15 cellular contexts compared by ENCODE assay signal in the genomic region with DNA sequence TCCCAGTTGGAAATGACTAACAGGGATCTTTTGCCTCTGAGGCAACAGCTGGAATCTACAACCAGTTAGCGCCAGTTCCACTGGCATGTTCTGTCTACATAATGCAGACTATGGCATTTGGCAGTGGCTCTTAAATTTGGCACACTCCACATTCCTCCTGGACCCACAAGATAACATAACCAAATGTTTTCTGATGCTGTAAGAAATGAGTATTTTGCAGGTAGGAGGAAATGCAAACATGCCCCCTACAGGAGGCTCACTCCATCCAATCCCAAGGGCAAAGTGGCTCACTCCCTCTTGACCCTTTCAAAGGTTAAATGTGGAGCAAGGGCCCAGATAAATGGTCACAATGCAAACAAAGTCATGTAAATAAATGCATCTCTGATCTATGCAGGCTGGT.
DNase-seq lines count a peak whose midpoint lies in the region; ATAC-seq and TF ChIP-seq lines count a peak whose summit lies in the region.
"Had no signal": no experiment of that assay in that cellular context is flagged by ENCODE, and none has a peak within 500 bp of the region (broad histone marks: within the 10 kb centered on the region; RNA-seq: fewer than 3 reads in every experiment).

No MANE protein-coding gene starts in this region.

- H3K9me3 ChIP-seq in H9 (ENCODE audit: control insufficient read depth, low read depth, low read length) (no peaks in the 10 kb centered on the region), right lobe of liver (no peaks in the 10 kb centered on the region), prostate gland (no peaks in the 10 kb centered on the region)

- WGBS in H9 (ENCODE audit: extremely low coverage, insufficient read length, low lambda C conversion rate): no CpG with 5 or more reads among the region's 1 CpG
- WGBS in right lobe of liver (ENCODE audit: insufficient coverage, low coverage, low lambda C conversion rate, missing lambda C conversion rate): no CpG with 5 or more reads among the region's 1 CpG
- WGBS in prostate gland: 88% methylated on average over 1 of the region's 1 CpG

- no peak overlapping the region for H2BK20ac ChIP-seq in H9 (ENCODE audit: low read depth, low read length, poor library complexity, severe bottlenecking)

- H3T11ph ChIP-seq in H9 (ENCODE audit: low read length): no peak overlapping the region

- no peaks in the 10 kb centered on the region for H3K79me1 ChIP-seq in H9 (ENCODE audit: insufficient read depth, low read depth, low read length, poor library complexity, severe bottlenecking)

- H3K4me3 ChIP-seq in right lobe of liver (no peak overlapping the region), prostate gland (no peak overlapping the region)
- H3K4me3 ChIP-seq: GM12878, SK-N-MC had no signal

- no peak overlapping the region for H3K14ac ChIP-seq in H9 (ENCODE audit: insufficient read depth, low read length)

- no peak overlapping the region for H2AFZ ChIP-seq in H9 (ENCODE audit: low read length)

- H2BK12ac ChIP-seq in H9 (ENCODE audit: insufficient read length, low read depth, low read length): no peak overlapping the region

- no peaks in the 10 kb centered on the region for H4K20me1 ChIP-seq in H9 (ENCODE audit: control insufficient read depth, insufficient read depth, insufficient read length)

- H3K18ac ChIP-seq in H9 (ENCODE audit: insufficient read length, low read depth, low read length): no peak overlapping the region

- TF ChIP-seq CTCF in H9 (conservative IDR thresholded peaks at IDR 0.05) (peak; percentile 58), right lobe of liver (IDR thresholded peaks at IDR 0.05) (peak in 2 of 4 donors; percentile 18 to 50), prostate gland (IDR thresholded peaks at IDR 0.05) (no peak)

- H3K27me3 ChIP-seq in H9 (ENCODE audit: insufficient read depth, low read length) (no peaks in the 10 kb centered on the region), right lobe of liver (no peaks in the 10 kb centered on the region), prostate gland (replicated peaks; ENCODE audit: insufficient read depth) (no peaks in the 10 kb centered on the region)

- H3K4ac ChIP-seq in H9 (ENCODE audit: low read depth, low read length): no peak overlapping the region

- no peaks in the 10 kb centered on the region for H3K27me3 Mint-ChIP-seq in H9 (ENCODE audit: low read depth)

- H3K9me3 Mint-ChIP-seq in H9: no peaks in the 10 kb centered on the region
- H3K9me3 Mint-ChIP-seq: CD8-positive, alpha-beta T cell had no signal

- no peak for TF ChIP-seq POLR2A in right lobe of liver (IDR thresholded peaks at IDR 0.05)
- TF ChIP-seq POLR2A in prostate gland (IDR thresholded peaks at IDR 0.05): no peak

- no peaks in the 10 kb centered on the region for H3K4me1 Mint-ChIP-seq in H9

- H3K4me1 ChIP-seq in H9 (ENCODE audit: insufficient read depth, low read length) (no peaks in the 10 kb centered on the region; the same call in 1 of the 2 replicates), right lobe of liver (peaks cover 0 to 4% (median 0%) of the 10 kb centered on the region in 4 donors), prostate gland (replicated peaks) (no peaks in the 10 kb centered on the region)

- H2BK120ac ChIP-seq in H9 (ENCODE audit: low read depth, low read length, poor library complexity, severe bottlenecking): no peak overlapping the region

- H2BK15ac ChIP-seq in H9 (ENCODE audit: low read depth, low read length): no peak overlapping the region

- no peak overlapping the region for H3K4me2 ChIP-seq in H9 (ENCODE audit: insufficient read depth, insufficient read length, low read length)

- H3K36me3 Mint-ChIP-seq in H9 (ENCODE audit: insufficient read depth in 1 of 3, low read depth in 3 of 3): no peaks in the 10 kb centered on the region
- H3K36me3 Mint-ChIP-seq: CD8-positive, alpha-beta T cell had no signal

- H3K27ac Mint-ChIP-seq in H9: no peak overlapping the region
- H3K27ac Mint-ChIP-seq: CD8-positive, alpha-beta T cell had no signal

- no peak overlapping the region for H4K91ac ChIP-seq in H9 (ENCODE audit: insufficient read length, low read depth, low read length)

- no peak overlapping the region for H4K8ac ChIP-seq in H9 (replicated peaks; ENCODE audit: insufficient read length, low read depth, low read length)

- no peaks in the 10 kb centered on the region for H3K23me2 ChIP-seq in H9 (ENCODE audit: insufficient read length, low read depth, low read length, poor library complexity, severe bottlenecking)

- intact Hi-C loops in right lobe of liver (cut with DNase I): no loop called here
- intact Hi-C loops in prostate gland (cut with DNase I): no loop called here

- peak; percentile 7 for DNase-seq in Daoy (ENCODE audit: low read depth)
- DNase-seq in H9: no peak
- DNase-seq in cerebellum (ENCODE audit: low spot score): peak; percentile 24
- DNase-seq in right lobe of liver: peak in 1 of 3 donors; percentile 54
- DNase-seq in prostate gland (ENCODE audit: low spot score): no peak
- DNase-seq: CD8-positive, alpha-beta T cell; GOT3; NCI-H2107; NCI-H226; NCI-H526; T-helper 1 cell had no signal

- H3K9ac ChIP-seq in H9 (ENCODE audit: extremely low read depth, insufficient read length, low read length): no peak overlapping the region

- H2BK5ac ChIP-seq in H9 (ENCODE audit: insufficient read length, low read length): no peak overlapping the region

- H3K79me2 ChIP-seq in H9 (ENCODE audit: insufficient read depth, low read length): no peaks in the 10 kb centered on the region

- no peak overlapping the region for H4K5ac ChIP-seq in H9 (ENCODE audit: insufficient read length, low read depth, low read length)

- no peak overlapping the region for H2AK5ac ChIP-seq in H9 (ENCODE audit: insufficient read length, low read length)

- H3K4me3 Mint-ChIP-seq in H9: no peak overlapping the region
- H3K4me3 Mint-ChIP-seq: CD8-positive, alpha-beta T cell had no signal

- H3K27ac ChIP-seq in H9 (ENCODE audit: insufficient read length, low read depth, low read length) (no peak overlapping the region), right lobe of liver (peak overlapping the region in 1 of 3 donors; percentile 36), prostate gland (no peak overlapping the region)
- H3K27ac ChIP-seq: SK-N-MC had no signal

- H3K36me3 ChIP-seq in right lobe of liver: no peaks in the 10 kb centered on the region
- H3K36me3 ChIP-seq in prostate gland: no peaks in the 10 kb centered on the region

- ATAC-seq in right lobe of liver (peak; percentile 64 to 91 (median 74)), HG03135 (IDR thresholded peaks at IDR 0.05; ENCODE audit: unreplicated experiment) (no peak), HG03439 (IDR thresholded peaks at IDR 0.05; ENCODE audit: unreplicated experiment) (no peak)
- ATAC-seq: CD8-positive, alpha-beta T cell; GM12878 had no signal

- H3K23ac ChIP-seq in H9 (ENCODE audit: insufficient read length, low read depth, low read length): no peak overlapping the region

- H3K56ac ChIP-seq in H9 (ENCODE audit: insufficient read length, low read depth, low read length): no peak overlapping the region

Comparison
In these comparisons a context has a peak if more than half of its experiments do, and no peak if none do; other contexts are left out.
1. DNase-seq: peak in Daoy (single experiment) and cerebellum (single experiment); none in H9 (single experiment) and prostate gland (single experiment).
2. ATAC-seq: peak in right lobe of liver (4 of 4); none in HG03135 (single experiment) and HG03439 (single experiment).